10 cellular contexts compared by ENCODE assay signal in genomic region chr1:7224644-7225043, GRCh38.
A peak's percentile ranks its signal among the peaks of the same experiment; 100 is the strongest.
DNase-seq lines count a peak whose midpoint lies in the region; ATAC-seq and TF ChIP-seq lines count a peak whose summit lies in the region.
"Had no signal": no experiment of that assay in that cellular context is flagged by ENCODE, and none has a peak within 500 bp of the region (broad histone marks: within the 10 kb centered on the region; RNA-seq: fewer than 3 reads in every experiment).

No MANE protein-coding gene starts in this region.

- no peak overlapping the region for H2BK15ac ChIP-seq in mesenchymal stem cell (ENCODE audit: low read depth, poor library complexity, severe bottlenecking)

- 0 out of 2 replicates have a peak overlapping the region, but pooled peaks have one; percentile 10 for H3K27ac ChIP-seq in WERI-Rb-1
- H3K27ac ChIP-seq in mesenchymal stem cell (ENCODE audit: low read length, poor library complexity, severe bottlenecking), result no peak overlapping the region

- TF ChIP-seq CTCF in WERI-Rb-1 (IDR thresholded peaks at IDR 0.05; ENCODE audit: low read depth, low read length), result peak; percentile 66

- no peak overlapping the region for H2BK5ac ChIP-seq in mesenchymal stem cell (ENCODE audit: low read depth, low read length, poor library complexity, severe bottlenecking)

- H3K9me3 ChIP-seq in WERI-Rb-1 (ENCODE audit: severe bottlenecking), result no peaks in the 10 kb centered on the region
- H3K9me3 ChIP-seq in mesenchymal stem cell (ENCODE audit: control insufficient read depth, low read length), result no peaks in the 10 kb centered on the region

- ATAC-seq in HG02870 (IDR thresholded peaks at IDR 0.05; ENCODE audit: unreplicated experiment) (no peak), HG02973 (IDR thresholded peaks at IDR 0.05; ENCODE audit: unreplicated experiment) (no peak)
- ATAC-seq: activated naive CD4-positive, alpha-beta T cell treated with anti-CD3 and anti-CD28 coated beads, Interleukin-2, amount 50 U/mL, for 72 hours had no signal

- no peak overlapping the region for H2BK12ac ChIP-seq in mesenchymal stem cell (ENCODE audit: low read length in 2 of 2)

- no peak overlapping the region for H3K23ac ChIP-seq in mesenchymal stem cell (ENCODE audit: low read length in 2 of 2)

- H4K8ac ChIP-seq in mesenchymal stem cell (ENCODE audit: low read length), result no peak overlapping the region

- no peaks in the 10 kb centered on the region for H3K79me1 ChIP-seq in mesenchymal stem cell (replicated peaks; ENCODE audit: low read length, poor library complexity, severe bottlenecking)

- WGBS in mesenchymal stem cell, result 83% methylated on average over 13 of the region's 13 CpGs

- H3K4me2 ChIP-seq in mesenchymal stem cell (ENCODE audit: low read length, poor library complexity, severe bottlenecking), result no peak overlapping the region

- no peaks in the 10 kb centered on the region for H3K36me3 ChIP-seq in WERI-Rb-1
- no peaks in the 10 kb centered on the region for H3K36me3 ChIP-seq in mesenchymal stem cell (ENCODE audit: control insufficient read depth in 1 of 2, insufficient read depth in 2 of 2, low read depth in 1 of 2, low read length in 2 of 2)

- peaks cover 26% of the 10 kb centered on the region for H3K4me1 ChIP-seq in mesenchymal stem cell (ENCODE audit: control insufficient read depth, insufficient read depth, low read depth, low read length)

- H3K27me3 ChIP-seq in WERI-Rb-1 (ENCODE audit: insufficient read depth, low read depth, severe bottlenecking) (no peaks in the 10 kb centered on the region), mesenchymal stem cell (ENCODE audit: control insufficient read depth in 1 of 2, insufficient read depth in 1 of 2, low read length in 2 of 2) (no peaks in the 10 kb centered on the region)

- CTCF ChIA-PET in HEK293T (lab: Yijun Ruan, JAX), result no interaction called here

- no peak overlapping the region for H4K91ac ChIP-seq in mesenchymal stem cell (ENCODE audit: low read length)

- no peak overlapping the region for H2AFZ ChIP-seq in mesenchymal stem cell (ENCODE audit: low read depth, low read length)

- no peak overlapping the region for H3K18ac ChIP-seq in mesenchymal stem cell (ENCODE audit: low read depth in 1 of 2, low read length in 2 of 2)

- H3K4me3 ChIP-seq in WERI-Rb-1 (ENCODE audit: low read depth, low read length) (no peak overlapping the region), mesenchymal stem cell (ENCODE audit: insufficient read depth in 1 of 2, low read depth in 1 of 2, low read length in 2 of 2) (no peak overlapping the region)
- H3K4me3 ChIP-seq: lung had no signal

- peak in 2 of 3 experiments; percentile 16 to 72 for DNase-seq in NCI-H1417 (lab: John Stamatoyannopoulos, UW)
- no peak for DNase-seq in NCI-H1417 treated with DMSO at 0.1 percent for 48 hours (lab: John Stamatoyannopoulos, UW)
- peak; percentile 7 for DNase-seq in NCI-H1105 (lab: John Stamatoyannopoulos, UW)
- DNase-seq in WERI-Rb-1, result peak; percentile 64
- peak; percentile 6 for DNase-seq in mesenchymal stem cell
- no peak for DNase-seq in HEK293T (ENCODE audit: extremely low spot score)

- H3K9ac ChIP-seq in mesenchymal stem cell (ENCODE audit: low read length), result no peak overlapping the region

- H3K4ac ChIP-seq in mesenchymal stem cell (ENCODE audit: low read depth in 1 of 2, low read length in 2 of 2), result no peak overlapping the region

- H2BK120ac ChIP-seq in mesenchymal stem cell (ENCODE audit: low read depth, low read length), result no peak overlapping the region

- no peak overlapping the region for H2AK5ac ChIP-seq in mesenchymal stem cell (ENCODE audit: low read length, severe bottlenecking)

- H3K14ac ChIP-seq in mesenchymal stem cell (ENCODE audit: low read length in 2 of 2), result no peak overlapping the region

- POLR2A ChIA-PET in HEK293T (lab: Yijun Ruan, JAX), result no interaction called here

TF ChIP-seq in HEK293T, 16 proteins besides CTCF, POLR2A, EP300 and RAD21:
- TF ChIP-seq HDGF (IDR thresholded peaks at IDR 0.05; ENCODE audit: borderline replicate concordance) (no peak), PKNOX1 (IDR thresholded peaks at IDR 0.05) (no peak), FOXA1 (IDR thresholded peaks at IDR 0.05) (no peak), ARNT (IDR thresholded peaks at IDR 0.05) (no peak), SUZ12 (IDR thresholded peaks at IDR 0.05) (no peak), SP1 (IDR thresholded peaks at IDR 0.05) (no peak), L3MBTL2 (conservative IDR thresholded peaks at IDR 0.05) (no peak), BHLHE40 (IDR thresholded peaks at IDR 0.05; ENCODE audit: borderline replicate concordance) (no peak), CTBP1 (IDR thresholded peaks at IDR 0.05; ENCODE audit: borderline replicate concordance) (no peak), TARDBP (IDR thresholded peaks at IDR 0.05) (no peak), ZNF384 (IDR thresholded peaks at IDR 0.05) (no peak), FOXK2 (IDR thresholded peaks at IDR 0.05) (no peak), LEF1 (IDR thresholded peaks at IDR 0.05; ENCODE audit: borderline replicate concordance) (no peak), FOXM1 (IDR thresholded peaks at IDR 0.05; ENCODE audit: borderline replicate concordance) (no peak), NFRKB (IDR thresholded peaks at IDR 0.05) (no peak), ELF4 (IDR thresholded peaks at IDR 0.05) (no peak)

Comparison
In these comparisons a context has a peak if more than half of its experiments do, and no peak if none do; other contexts are left out.
1. DNase-seq: peak in NCI-H1417 (2 of 3), NCI-H1105 (single experiment), WERI-Rb-1 (single experiment) and mesenchymal stem cell (single experiment); none in NCI-H1417 treated with DMSO at 0.1 percent for 48 hours (single experiment) and HEK293T (single experiment).